ENCODE assay signal across 8 cellular contexts in the genomic region with DNA sequence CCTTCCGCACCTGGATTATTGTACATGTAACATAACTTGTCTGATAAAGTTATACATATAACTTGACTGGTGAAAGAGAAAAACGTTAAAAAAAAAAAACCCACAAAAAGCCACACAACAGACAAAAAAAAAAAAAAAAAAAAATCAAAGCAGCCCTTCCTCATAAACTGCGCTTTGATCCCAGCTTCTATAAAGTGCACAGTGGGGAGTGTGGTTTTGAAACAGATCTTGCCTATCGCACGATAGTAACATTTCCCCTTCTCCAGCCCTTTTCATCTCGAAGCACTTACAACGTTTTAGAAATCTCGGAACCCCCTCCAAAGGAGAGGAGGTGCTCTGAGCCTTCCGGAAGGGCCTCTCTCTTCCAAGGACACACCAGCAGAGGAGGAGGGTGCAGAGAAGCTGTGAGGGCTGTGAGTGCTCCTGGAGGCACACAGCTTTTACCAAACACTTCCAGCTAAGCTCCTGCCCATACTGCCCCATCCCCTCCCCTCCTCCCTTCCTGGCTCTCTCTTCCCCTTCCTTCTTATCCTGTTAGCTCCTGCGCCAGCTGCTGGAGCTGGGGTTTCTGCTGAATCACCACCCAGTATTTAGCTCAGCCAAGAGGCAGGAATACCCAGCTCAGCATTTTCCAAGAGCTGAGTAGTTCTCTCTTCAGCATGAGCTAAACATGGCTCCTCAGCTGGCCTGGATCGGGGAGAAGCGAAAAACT. TPM values are rescaled to one million over a fixed set of nuclear protein-coding genes. Genes with fewer than 3 reads are reported as not detected.
A peak's percentile ranks its signal among the peaks of the same experiment; 100 is the strongest.
DNase-seq lines count a peak whose midpoint lies in the region; ATAC-seq and TF ChIP-seq lines count a peak whose summit lies in the region.

No MANE protein-coding gene starts in this region.

- H3K9ac ChIP-seq in iPS-20b (ENCODE audit: low read depth, low read length): peak overlapping the region; percentile 52; the same call in 1 of the 2 replicates

- TF ChIP-seq CTCF in astrocyte of the spinal cord (IDR thresholded peaks at IDR 0.05; ENCODE audit: low read depth, low read length): no peak

- no peaks in the 10 kb centered on the region for H3K9me3 Mint-ChIP-seq in activated T-cell treated with anti-CD3 and anti-CD28 coated beads, Interleukin-2, amount 50 U/mL, for 24 hours

- no peak for DNase-seq in activated T-cell treated with anti-CD3 and anti-CD28 coated beads, Interleukin-2, amount 50 U/mL, for 24 hours
- DNase-seq in activated T-cell treated with anti-CD3 and anti-CD28 coated beads, Interleukin-2, amount 50 U/mL, for 48 hours: no peak
- DNase-seq in astrocyte of the spinal cord (ENCODE audit: low read depth, low spot score): peak; percentile 84
- DNase-seq in skeletal muscle cell (ENCODE audit: low read depth): peak; percentile 62
- no peak for DNase-seq in NCI-H1436 (lab: John Stamatoyannopoulos, UW)
- no peak for DNase-seq in mesenteric fat pad (ENCODE audit: low spot score)

- peaks cover 20% of the 10 kb centered on the region for H3K4me1 Mint-ChIP-seq in activated T-cell treated with anti-CD3 and anti-CD28 coated beads, Interleukin-2, amount 50 U/mL, for 24 hours (ENCODE audit: low read depth)

- H3K4me3 Mint-ChIP-seq in activated T-cell treated with anti-CD3 and anti-CD28 coated beads, Interleukin-2, amount 50 U/mL, for 24 hours: no peak overlapping the region

- in situ Hi-C loops in astrocyte of the spinal cord (cut with HindIII; ENCODE audit: low sequenced_read_pairs): no loop called here

- no peaks in the 10 kb centered on the region for H3K27me3 Mint-ChIP-seq in activated T-cell treated with anti-CD3 and anti-CD28 coated beads, Interleukin-2, amount 50 U/mL, for 24 hours

- H3K27me3 ChIP-seq in iPS-20b (ENCODE audit: insufficient read depth, low read length): no peaks in the 10 kb centered on the region

- peak overlapping the region; percentile 13 for H3K27ac Mint-ChIP-seq in activated T-cell treated with anti-CD3 and anti-CD28 coated beads, Interleukin-2, amount 50 U/mL, for 24 hours

- ATAC-seq in HG02798 (IDR thresholded peaks at IDR 0.05; ENCODE audit: poor library complexity, unreplicated experiment): no peak

- H3K4me1 ChIP-seq in iPS-20b (ENCODE audit: insufficient read depth, low read length): peaks cover 23% of the 10 kb centered on the region; the same call in 1 of the 2 replicates

- H3K9me3 ChIP-seq in iPS-20b (ENCODE audit: insufficient read depth, low read depth, low read length): no peaks in the 10 kb centered on the region

- peak overlapping the region; percentile 66 for H3K27ac ChIP-seq in iPS-20b (ENCODE audit: low read length)

- H3K4me3 ChIP-seq in astrocyte of the spinal cord (ENCODE audit: low read depth, low read length): no peak overlapping the region
- H3K4me3 ChIP-seq in iPS-20b (ENCODE audit: low read length): no peak overlapping the region
- H3K4me3 ChIP-seq in skeletal muscle cell (ENCODE audit: low read depth, low read length): no peak overlapping the region

- no peaks in the 10 kb centered on the region for H3K36me3 Mint-ChIP-seq in activated T-cell treated with anti-CD3 and anti-CD28 coated beads, Interleukin-2, amount 50 U/mL, for 24 hours (ENCODE audit: low read depth)

- H3K36me3 ChIP-seq in iPS-20b (ENCODE audit: insufficient read depth, low read depth, low read length): peaks cover 49% of the 10 kb centered on the region

RNA-seq across cellular contexts. Expression of a gene that starts 28.4 kb away (rescaled TPM):
- 33.4 TPM for total RNA-seq in mesenteric fat pad

RNA-seq across cellular contexts. Expression of a gene that starts 36.0 kb away (rescaled TPM):
- not detected for total RNA-seq in mesenteric fat pad

RNA-seq across cellular contexts. Expression of a gene that starts 50.2 kb away (rescaled TPM):
- total RNA-seq in mesenteric fat pad: not detected

RNA-seq across cellular contexts. Expression of a gene that starts 59.7 kb away (rescaled TPM):
- 50.5 TPM for total RNA-seq in mesenteric fat pad

Comparison
In these comparisons a context has a peak if more than half of its experiments do, and no peak if none do; other contexts are left out.
1. DNase-seq: peak in astrocyte of the spinal cord (single experiment) and skeletal muscle cell (single experiment); none in activated T-cell treated with anti-CD3 and anti-CD28 coated beads, Interleukin-2, amount 50 U/mL, for 24 hours (single experiment), activated T-cell treated with anti-CD3 and anti-CD28 coated beads, Interleukin-2, amount 50 U/mL, for 48 hours (0 of 2), NCI-H1436 (single experiment) and mesenteric fat pad (single experiment).